Comparison of ENCODE assay signal across 1 cellular context in the genomic region with DNA sequence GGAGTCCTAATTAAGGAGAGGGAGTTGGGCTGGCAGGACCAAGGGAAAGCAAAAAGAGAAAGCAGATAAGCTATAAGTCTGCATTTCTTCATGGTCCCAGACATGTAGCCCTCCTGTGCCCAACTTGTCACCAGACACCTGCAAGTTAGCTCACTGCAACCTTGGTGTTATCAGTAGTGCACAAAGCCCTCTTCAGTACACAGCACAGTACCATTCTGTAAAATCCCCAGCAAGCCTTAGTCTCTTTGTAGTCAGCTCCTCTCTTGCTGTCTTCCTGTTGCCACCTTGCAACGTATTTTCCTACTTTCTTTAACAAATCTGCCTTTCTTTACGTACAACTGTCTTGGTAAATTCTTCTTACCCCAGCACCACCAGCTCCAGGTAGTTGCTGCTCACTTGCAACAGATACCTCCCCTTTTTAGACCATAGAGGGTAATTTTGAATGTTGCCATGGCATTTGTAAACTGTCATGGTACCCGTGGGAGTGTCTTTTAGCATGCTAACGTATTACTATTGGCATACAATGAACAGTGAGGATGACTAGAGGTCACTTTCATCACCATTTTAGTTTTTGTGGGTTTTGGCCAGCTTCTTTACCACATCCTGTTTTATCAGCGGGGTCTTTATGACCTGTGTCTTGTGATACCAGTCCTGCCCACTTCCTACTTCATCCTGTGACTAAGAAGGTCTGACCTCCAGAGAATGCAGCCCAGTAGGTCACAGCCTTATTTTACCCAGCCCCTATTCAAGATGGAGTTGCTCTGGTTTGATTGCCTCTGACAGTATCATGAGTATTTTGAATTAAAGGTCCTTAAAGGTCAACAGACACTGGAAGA.
A peak's percentile ranks its signal among the peaks of the same experiment; 100 is the strongest.
TF ChIP-seq lines count a peak whose summit lies in the region.

No MANE protein-coding gene starts in this region.

TF ChIP-seq in K562, 482 proteins besides CTCF, POLR2A, EP300 and RAD21 (continued from another document and continues in another):
- TF ChIP-seq ZNF561 (CRISPR knock-in tag; conservative IDR thresholded peaks at IDR 0.05) (peak; percentile 85; the same call in 1 of the 2 replicates), E2F3 (CRISPR knock-in tag; IDR thresholded peaks at IDR 0.05) (peak; percentile 94), HEY1 (CRISPR knock-in tag; IDR thresholded peaks at IDR 0.05; ENCODE audit: borderline replicate concordance) (peak; percentile 92), ZNF445 (CRISPR knock-in tag; IDR thresholded peaks at IDR 0.05; ENCODE audit: low read depth) (peak; percentile 92), DDX20 (tag; IDR thresholded peaks at IDR 0.05; ENCODE audit: low read depth) (peak; percentile 93), PTRF (tag; IDR thresholded peaks at IDR 0.05) (peak; percentile 54; the same call in 1 of the 2 replicates), HIVEP1 (CRISPR knock-in tag; IDR thresholded peaks at IDR 0.05) (peak; percentile 97), SAP30 (IDR thresholded peaks at IDR 0.05; ENCODE audit: borderline replicate concordance, insufficient read depth, low read depth, low read length, poor library complexity, severe bottlenecking) (no peak), HNRNPLL (IDR thresholded peaks at IDR 0.05; ENCODE audit: low read depth, low read length, poor library complexity, severe bottlenecking) (no peak), KLF6 (CRISPR knock-in tag; IDR thresholded peaks at IDR 0.05; ENCODE audit: borderline replicate concordance) (peak; percentile 99), ZNF79 (CRISPR knock-in tag; IDR thresholded peaks at IDR 0.05; ENCODE audit: low read depth) (peak; percentile 98), SMAD4 (CRISPR knock-in tag; conservative IDR thresholded peaks at IDR 0.05) (peak; percentile 93), SMARCA4 (IDR thresholded peaks at IDR 0.05) (no peak), GABPA (tag; conservative IDR thresholded peaks at IDR 0.05; ENCODE audit: low read depth) (peak; percentile 72), ZKSCAN3 (CRISPR knock-in tag; IDR thresholded peaks at IDR 0.05) (peak; percentile 84; the same call in 1 of the 2 replicates), BCL6 (CRISPR knock-in tag; IDR thresholded peaks at IDR 0.05) (peak; percentile 98), ZNF354B (CRISPR knock-in tag; IDR thresholded peaks at IDR 0.05) (peak; percentile 92), KDM1A (IDR thresholded peaks at IDR 0.05) (no peak), ZNF57 (CRISPR knock-in tag; IDR thresholded peaks at IDR 0.05) (peak; percentile 90), TCFL5 (CRISPR knock-in tag; conservative IDR thresholded peaks at IDR 0.05) (peak; percentile 98)
- TF ChIP-seq, protein P1, sequence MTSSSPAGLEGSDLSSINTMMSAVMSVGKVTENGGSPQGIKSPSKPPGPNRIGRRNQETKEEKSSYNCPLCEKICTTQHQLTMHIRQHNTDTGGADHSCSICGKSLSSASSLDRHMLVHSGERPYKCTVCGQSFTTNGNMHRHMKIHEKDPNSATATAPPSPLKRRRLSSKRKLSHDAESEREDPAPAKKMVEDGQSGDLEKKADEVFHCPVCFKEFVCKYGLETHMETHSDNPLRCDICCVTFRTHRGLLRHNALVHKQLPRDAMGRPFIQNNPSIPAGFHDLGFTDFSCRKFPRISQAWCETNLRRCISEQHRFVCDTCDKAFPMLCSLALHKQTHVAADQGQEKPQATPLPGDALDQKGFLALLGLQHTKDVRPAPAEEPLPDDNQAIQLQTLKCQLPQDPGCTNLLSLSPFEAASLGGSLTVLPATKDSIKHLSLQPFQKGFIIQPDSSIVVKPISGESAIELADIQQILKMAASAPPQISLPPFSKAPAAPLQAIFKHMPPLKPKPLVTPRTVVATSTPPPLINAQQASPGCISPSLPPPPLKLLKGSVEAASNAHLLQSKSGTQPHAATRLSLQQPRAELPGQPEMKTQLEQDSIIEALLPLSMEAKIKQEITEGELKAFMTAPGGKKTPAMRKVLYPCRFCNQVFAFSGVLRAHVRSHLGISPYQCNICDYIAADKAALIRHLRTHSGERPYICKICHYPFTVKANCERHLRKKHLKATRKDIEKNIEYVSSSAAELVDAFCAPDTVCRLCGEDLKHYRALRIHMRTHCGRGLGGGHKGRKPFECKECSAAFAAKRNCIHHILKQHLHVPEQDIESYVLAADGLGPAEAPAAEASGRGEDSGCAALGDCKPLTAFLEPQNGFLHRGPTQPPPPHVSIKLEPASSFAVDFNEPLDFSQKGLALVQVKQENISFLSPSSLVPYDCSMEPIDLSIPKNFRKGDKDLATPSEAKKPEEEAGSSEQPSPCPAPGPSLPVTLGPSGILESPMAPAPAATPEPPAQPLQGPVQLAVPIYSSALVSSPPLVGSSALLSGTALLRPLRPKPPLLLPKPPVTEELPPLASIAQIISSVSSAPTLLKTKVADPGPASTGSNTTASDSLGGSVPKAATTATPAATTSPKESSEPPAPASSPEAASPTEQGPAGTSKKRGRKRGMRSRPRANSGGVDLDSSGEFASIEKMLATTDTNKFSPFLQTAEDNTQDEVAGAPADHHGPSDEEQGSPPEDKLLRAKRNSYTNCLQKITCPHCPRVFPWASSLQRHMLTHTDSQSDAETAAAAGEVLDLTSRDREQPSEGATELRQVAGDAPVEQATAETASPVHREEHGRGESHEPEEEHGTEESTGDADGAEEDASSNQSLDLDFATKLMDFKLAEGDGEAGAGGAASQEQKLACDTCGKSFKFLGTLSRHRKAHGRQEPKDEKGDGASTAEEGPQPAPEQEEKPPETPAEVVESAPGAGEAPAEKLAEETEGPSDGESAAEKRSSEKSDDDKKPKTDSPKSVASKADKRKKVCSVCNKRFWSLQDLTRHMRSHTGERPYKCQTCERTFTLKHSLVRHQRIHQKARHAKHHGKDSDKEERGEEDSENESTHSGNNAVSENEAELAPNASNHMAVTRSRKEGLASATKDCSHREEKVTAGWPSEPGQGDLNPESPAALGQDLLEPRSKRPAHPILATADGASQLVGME (CRISPR knock-in tag; IDR thresholded peaks at IDR 0.05) = peak; percentile 99
- TF ChIP-seq, protein P2, sequence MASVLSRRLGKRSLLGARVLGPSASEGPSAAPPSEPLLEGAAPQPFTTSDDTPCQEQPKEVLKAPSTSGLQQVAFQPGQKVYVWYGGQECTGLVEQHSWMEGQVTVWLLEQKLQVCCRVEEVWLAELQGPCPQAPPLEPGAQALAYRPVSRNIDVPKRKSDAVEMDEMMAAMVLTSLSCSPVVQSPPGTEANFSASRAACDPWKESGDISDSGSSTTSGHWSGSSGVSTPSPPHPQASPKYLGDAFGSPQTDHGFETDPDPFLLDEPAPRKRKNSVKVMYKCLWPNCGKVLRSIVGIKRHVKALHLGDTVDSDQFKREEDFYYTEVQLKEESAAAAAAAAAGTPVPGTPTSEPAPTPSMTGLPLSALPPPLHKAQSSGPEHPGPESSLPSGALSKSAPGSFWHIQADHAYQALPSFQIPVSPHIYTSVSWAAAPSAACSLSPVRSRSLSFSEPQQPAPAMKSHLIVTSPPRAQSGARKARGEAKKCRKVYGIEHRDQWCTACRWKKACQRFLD (CRISPR knock-in tag; IDR thresholded peaks at IDR 0.05) = peak; percentile 100
- TF ChIP-seq, protein P3, sequence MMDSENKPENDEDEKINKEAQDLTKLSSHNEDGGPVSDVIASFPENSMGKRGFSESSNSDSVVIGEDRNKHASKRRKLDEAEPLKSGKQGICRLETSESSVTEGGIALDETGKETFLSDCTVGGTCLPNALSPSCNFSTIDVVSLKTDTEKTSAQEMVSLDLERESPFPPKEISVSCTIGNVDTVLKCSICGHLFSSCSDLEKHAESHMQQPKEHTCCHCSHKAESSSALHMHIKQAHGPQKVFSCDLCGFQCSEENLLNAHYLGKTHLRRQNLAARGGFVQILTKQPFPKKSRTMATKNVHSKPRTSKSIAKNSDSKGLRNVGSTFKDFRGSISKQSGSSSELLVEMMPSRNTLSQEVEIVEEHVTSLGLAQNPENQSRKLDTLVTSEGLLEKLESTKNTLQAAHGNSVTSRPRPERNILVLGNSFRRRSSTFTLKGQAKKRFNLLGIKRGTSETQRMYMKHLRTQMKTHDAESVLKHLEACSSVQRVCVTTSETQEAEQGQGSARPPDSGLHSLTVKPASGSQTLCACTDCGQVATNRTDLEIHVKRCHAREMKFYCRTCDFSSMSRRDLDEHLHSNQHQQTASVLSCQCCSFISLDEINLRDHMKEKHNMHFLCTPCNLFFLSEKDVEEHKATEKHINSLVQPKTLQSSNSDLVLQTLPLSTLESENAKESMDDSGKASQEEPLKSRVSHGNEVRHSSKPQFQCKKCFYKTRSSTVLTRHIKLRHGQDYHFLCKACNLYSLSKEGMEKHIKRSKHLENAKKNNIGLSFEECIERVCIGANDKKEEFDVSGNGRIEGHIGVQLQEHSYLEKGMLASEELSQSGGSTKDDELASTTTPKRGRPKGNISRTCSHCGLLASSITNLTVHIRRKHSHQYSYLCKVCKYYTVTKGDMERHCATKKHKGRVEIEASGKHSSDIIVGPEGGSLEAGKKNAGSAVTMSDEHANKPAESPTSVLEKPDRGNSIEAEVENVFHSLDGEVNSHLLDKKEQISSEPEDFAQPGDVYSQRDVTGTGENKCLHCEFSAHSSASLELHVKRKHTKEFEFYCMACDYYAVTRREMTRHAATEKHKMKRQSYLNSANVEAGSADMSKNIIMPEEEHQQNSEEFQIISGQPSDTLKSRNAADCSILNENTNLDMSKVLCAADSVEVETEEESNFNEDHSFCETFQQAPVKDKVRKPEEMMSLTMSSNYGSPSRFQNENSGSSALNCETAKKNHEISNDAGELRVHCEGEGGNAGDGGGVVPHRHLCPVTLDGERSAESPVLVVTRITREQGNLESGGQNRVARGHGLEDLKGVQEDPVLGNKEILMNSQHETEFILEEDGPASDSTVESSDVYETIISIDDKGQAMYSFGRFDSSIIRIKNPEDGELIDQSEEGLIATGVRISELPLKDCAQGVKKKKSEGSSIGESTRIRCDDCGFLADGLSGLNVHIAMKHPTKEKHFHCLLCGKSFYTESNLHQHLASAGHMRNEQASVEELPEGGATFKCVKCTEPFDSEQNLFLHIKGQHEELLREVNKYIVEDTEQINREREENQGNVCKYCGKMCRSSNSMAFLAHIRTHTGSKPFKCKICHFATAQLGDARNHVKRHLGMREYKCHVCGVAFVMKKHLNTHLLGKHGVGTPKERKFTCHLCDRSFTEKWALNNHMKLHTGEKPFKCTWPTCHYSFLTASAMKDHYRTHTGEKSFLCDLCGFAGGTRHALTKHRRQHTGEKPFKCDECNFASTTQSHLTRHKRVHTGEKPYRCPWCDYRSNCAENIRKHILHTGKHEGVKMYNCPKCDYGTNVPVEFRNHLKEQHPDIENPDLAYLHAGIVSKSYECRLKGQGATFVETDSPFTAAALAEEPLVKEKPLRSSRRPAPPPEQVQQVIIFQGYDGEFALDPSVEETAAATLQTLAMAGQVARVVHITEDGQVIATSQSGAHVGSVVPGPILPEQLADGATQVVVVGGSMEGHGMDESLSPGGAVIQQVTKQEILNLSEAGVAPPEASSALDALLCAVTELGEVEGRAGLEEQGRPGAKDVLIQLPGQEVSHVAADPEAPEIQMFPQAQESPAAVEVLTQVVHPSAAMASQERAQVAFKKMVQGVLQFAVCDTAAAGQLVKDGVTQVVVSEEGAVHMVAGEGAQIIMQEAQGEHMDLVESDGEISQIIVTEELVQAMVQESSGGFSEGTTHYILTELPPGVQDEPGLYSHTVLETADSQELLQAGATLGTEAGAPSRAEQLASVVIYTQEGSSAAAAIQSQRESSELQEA (IDR thresholded peaks at IDR 0.05; ENCODE audit: low read depth) = no peak
- TF ChIP-seq, protein P4, sequence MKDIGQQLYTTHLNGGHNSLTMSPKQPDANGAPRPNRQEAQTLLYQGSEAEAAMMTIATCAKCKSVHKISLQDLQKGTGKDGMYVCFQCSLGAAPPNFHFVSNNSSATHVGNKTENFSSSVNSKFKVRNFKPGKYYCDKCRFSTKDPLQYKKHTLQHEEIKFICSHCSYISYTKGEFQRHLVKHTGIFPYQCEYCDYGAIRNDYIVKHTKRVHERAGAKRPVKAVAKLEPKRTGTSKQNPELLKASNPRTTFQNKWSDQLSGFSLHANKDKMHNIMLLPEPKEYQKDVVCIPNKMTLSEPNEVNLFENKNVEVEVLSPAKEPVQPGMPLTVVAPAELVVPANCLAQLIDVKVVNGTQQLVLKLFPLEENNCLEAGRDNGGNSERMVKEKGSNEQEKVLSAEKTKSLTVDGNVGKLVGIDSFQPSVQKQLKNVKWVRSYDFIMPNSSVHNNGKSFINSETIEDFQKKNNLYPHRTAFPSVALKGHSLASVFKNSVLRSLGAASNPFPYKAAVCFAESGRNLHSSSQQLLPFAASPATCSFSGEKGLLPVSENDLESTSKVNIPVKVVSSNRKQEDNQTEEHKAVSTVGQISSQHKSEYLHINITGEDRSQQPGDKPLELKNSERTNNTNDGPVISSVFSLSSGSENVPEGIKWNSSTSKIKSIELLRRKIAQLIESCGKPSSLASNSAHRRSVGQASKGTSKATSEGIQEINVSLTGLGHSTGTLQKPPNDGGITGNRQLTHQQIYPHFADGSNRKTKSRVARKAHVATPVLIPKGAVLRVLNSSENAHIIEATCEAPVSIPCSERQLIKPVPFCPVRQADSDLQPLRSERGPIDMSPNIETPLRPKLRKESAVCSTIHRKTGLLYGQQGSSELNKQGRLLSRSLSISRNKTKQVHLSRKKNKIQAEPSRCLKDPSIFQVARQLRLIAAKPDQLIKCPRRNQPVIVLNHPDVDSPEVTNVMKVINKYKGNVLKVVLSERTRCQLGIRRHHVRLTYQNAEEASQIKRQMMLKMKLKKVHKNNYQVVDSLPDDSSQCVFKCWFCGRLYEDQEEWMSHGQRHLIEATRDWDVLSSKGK (CRISPR knock-in tag; IDR thresholded peaks at IDR 0.05) = peak; percentile 77; the same call in 1 of the 2 replicates
- TF ChIP-seq, protein P5, sequence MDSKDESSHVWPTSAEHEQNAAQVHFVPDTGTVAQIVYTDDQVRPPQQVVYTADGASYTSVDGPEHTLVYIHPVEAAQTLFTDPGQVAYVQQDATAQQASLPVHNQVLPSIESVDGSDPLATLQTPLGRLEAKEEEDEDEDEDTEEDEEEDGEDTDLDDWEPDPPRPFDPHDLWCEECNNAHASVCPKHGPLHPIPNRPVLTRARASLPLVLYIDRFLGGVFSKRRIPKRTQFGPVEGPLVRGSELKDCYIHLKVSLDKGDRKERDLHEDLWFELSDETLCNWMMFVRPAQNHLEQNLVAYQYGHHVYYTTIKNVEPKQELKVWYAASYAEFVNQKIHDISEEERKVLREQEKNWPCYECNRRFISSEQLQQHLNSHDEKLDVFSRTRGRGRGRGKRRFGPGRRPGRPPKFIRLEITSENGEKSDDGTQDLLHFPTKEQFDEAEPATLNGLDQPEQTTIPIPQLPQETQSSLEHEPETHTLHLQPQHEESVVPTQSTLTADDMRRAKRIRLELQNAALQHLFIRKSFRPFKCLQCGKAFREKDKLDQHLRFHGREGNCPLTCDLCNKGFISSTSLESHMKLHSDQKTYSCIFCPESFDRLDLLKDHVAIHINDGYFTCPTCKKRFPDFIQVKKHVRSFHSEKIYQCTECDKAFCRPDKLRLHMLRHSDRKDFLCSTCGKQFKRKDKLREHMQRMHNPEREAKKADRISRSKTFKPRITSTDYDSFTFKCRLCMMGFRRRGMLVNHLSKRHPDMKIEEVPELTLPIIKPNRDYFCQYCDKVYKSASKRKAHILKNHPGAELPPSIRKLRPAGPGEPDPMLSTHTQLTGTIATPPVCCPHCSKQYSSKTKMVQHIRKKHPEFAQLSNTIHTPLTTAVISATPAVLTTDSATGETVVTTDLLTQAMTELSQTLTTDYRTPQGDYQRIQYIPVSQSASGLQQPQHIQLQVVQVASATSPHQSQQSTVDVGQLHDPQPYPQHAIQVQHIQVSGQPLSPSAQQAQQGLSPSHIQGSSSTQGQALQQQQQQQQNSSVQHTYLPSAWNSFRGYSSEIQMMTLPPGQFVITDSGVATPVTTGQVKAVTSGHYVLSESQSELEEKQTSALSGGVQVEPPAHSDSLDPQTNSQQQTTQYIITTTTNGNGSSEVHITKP (IDR thresholded peaks at IDR 0.05; ENCODE audit: partially characterized antibody) = no peak
- TF ChIP-seq, protein P6, sequence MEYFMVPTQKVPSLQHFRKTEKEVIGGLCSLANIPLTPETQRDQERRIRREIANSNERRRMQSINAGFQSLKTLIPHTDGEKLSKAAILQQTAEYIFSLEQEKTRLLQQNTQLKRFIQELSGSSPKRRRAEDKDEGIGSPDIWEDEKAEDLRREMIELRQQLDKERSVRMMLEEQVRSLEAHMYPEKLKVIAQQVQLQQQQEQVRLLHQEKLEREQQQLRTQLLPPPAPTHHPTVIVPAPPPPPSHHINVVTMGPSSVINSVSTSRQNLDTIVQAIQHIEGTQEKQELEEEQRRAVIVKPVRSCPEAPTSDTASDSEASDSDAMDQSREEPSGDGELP (CRISPR knock-in tag; IDR thresholded peaks at IDR 0.05; ENCODE audit: borderline replicate concordance) = no peak
